Comparison of ENCODE assay signal across 1 cellular context in the genomic region with DNA sequence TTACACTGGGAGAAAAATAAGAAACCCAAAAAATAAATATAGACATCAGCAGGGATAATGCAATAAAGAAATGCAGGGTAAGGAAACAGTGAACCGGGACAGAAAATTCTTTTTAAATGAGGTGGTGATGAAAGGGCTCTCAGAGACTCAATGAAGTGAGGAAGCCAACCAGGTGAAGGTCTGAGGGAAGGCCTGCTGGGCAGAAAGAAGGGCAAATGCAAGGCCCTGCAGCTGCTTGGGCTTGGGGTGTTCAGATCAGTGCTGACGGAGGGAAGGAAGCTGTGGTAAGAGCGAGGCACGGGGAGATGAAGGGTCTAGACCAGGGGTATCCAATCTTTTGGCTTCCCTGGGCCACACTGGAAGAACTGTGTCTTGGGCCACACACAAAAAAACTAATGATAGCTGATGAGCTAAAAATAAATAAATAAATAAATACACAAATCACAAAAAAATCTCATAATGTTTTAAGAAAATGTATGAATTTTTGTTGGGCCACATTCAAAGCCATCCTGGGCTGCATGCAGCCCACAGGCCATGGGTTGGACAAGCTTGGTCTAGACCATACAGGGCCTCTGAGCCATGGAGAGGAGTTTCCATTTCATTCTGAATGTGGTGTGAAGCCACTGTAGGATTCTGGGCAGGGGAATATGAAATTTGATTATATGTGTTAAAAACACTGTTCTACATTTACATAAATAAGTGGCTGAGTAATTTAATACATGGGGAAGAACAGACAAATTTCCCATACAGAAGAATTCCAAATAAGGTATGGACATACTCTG.
TF ChIP-seq lines count a peak whose summit lies in the region.

No MANE protein-coding gene starts in this region.

TF ChIP-seq in WTC11, 78 proteins besides CTCF, POLR2A, EP300 and RAD21 (continued from another document):
- TF ChIP-seq ARID4B (CRISPR knock-in tag; IDR thresholded peaks at IDR 0.05; ENCODE audit: borderline replicate concordance) (no peak), GRHL2 (CRISPR knock-in tag; IDR thresholded peaks at IDR 0.05; ENCODE audit: insufficient replicate concordance, severe bottlenecking) (no peak), NR2C2 (CRISPR knock-in tag; IDR thresholded peaks at IDR 0.05) (no peak), NFYB (CRISPR knock-in tag; conservative IDR thresholded peaks at IDR 0.05; ENCODE audit: low read depth) (no peak), MXD4 (CRISPR knock-in tag; IDR thresholded peaks at IDR 0.05; ENCODE audit: borderline replicate concordance) (no peak), ATF6 (CRISPR knock-in tag; IDR thresholded peaks at IDR 0.05) (no peak), NR1H2 (CRISPR knock-in tag; IDR thresholded peaks at IDR 0.05) (no peak), ZNF121 (CRISPR knock-in tag; IDR thresholded peaks at IDR 0.05) (no peak), PREB (CRISPR knock-in tag; IDR thresholded peaks at IDR 0.05; ENCODE audit: borderline replicate concordance) (no peak), EMX1 (CRISPR knock-in tag; IDR thresholded peaks at IDR 0.05) (no peak), FOXJ3 (CRISPR knock-in tag; IDR thresholded peaks at IDR 0.05; ENCODE audit: borderline replicate concordance) (no peak), OVOL2 (CRISPR knock-in tag; IDR thresholded peaks at IDR 0.05; ENCODE audit: borderline replicate concordance) (no peak), JAZF1 (CRISPR knock-in tag; IDR thresholded peaks at IDR 0.05) (no peak)
- TF ChIP-seq, protein P1, sequence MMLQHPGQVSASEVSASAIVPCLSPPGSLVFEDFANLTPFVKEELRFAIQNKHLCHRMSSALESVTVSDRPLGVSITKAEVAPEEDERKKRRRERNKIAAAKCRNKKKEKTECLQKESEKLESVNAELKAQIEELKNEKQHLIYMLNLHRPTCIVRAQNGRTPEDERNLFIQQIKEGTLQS (CRISPR knock-in tag; conservative IDR thresholded peaks at IDR 0.05) = no peak
- TF ChIP-seq, protein P2, sequence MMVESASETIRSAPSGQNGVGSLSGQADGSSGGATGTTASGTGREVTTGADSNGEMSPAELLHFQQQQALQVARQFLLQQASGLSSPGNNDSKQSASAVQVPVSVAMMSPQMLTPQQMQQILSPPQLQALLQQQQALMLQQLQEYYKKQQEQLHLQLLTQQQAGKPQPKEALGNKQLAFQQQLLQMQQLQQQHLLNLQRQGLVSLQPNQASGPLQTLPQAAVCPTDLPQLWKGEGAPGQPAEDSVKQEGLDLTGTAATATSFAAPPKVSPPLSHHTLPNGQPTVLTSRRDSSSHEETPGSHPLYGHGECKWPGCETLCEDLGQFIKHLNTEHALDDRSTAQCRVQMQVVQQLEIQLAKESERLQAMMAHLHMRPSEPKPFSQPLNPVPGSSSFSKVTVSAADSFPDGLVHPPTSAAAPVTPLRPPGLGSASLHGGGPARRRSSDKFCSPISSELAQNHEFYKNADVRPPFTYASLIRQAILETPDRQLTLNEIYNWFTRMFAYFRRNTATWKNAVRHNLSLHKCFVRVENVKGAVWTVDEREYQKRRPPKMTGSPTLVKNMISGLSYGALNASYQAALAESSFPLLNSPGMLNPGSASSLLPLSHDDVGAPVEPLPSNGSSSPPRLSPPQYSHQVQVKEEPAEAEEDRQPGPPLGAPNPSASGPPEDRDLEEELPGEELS (CRISPR knock-in tag; IDR thresholded peaks at IDR 0.05) = no peak
- TF ChIP-seq, protein P3, sequence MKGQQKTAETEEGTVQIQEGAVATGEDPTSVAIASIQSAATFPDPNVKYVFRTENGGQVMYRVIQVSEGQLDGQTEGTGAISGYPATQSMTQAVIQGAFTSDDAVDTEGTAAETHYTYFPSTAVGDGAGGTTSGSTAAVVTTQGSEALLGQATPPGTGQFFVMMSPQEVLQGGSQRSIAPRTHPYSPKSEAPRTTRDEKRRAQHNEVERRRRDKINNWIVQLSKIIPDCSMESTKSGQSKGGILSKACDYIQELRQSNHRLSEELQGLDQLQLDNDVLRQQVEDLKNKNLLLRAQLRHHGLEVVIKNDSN (CRISPR knock-in tag; IDR thresholded peaks at IDR 0.05) = no peak
